ENCODE assay signal across 33 cellular contexts in genomic region chr13:66859078-66859477, GRCh38.
DNase-seq lines count a peak whose midpoint lies in the region; ATAC-seq and TF ChIP-seq lines count a peak whose summit lies in the region.
"Had no signal": no experiment of that assay in that cellular context is flagged by ENCODE, and none has a peak within 500 bp of the region (broad histone marks: within the 10 kb centered on the region; RNA-seq: fewer than 3 reads in every experiment).

No MANE protein-coding gene starts in this region.

- ATAC-seq in upper lobe of right lung (peak; percentile 43), GM21717 (IDR thresholded peaks at IDR 0.05; ENCODE audit: unreplicated experiment) (no peak)
- ATAC-seq: activated CD8-positive, alpha-beta T cell treated with anti-CD3 and anti-CD28 coated beads for 36 hours; activated T-helper 17 cell treated with anti-CD3 and anti-CD28 coated beads, Interleukin-2, amount 50 U/mL, for 72 hours; esophagus mucosa; foreskin keratinocyte; heart right ventricle; stimulated activated effector memory CD8-positive, alpha-beta T cell treated with anti-CD3 and anti-CD28 coated beads, Interleukin-12 subunit alpha, Interleukin-12 subunit beta, amount 100 ng/mL, for 72 hours had no signal

- peaks cover 13% of the 10 kb centered on the region for H3K4me1 ChIP-seq in Loucy (ENCODE audit: insufficient read depth, low read length, poor library complexity, severe bottlenecking)
- no peaks in the 10 kb centered on the region for H3K4me1 ChIP-seq in upper lobe of right lung
- H3K4me1 ChIP-seq: breast epithelium, parathyroid adenoma had no signal

- no peak for TF ChIP-seq CTCF in Loucy (conservative IDR thresholded peaks at IDR 0.05; ENCODE audit: low read length)
- no peak for TF ChIP-seq CTCF in choroid plexus epithelial cell (conservative IDR thresholded peaks at IDR 0.05; ENCODE audit: low read depth, low read length)
- TF ChIP-seq CTCF in upper lobe of right lung (IDR thresholded peaks at IDR 0.05) = no peak

- no peak overlapping the region for H3K27ac ChIP-seq in upper lobe of right lung
- H3K27ac ChIP-seq: breast epithelium, C4-2B, foreskin keratinocyte, heart right ventricle, HL-60, parathyroid adenoma, right atrium auricular region, spleen had no signal

- H3K4me3 ChIP-seq in Loucy (ENCODE audit: low read length, poor library complexity, severe bottlenecking) (no peak overlapping the region), choroid plexus epithelial cell (ENCODE audit: low read depth, low read length) (no peak overlapping the region), upper lobe of right lung (no peak overlapping the region)
- H3K4me3 ChIP-seq: breast epithelium, heart right ventricle, right atrium auricular region, spleen had no signal

- no peaks in the 10 kb centered on the region for H3K9me2 ChIP-seq in Loucy (replicated peaks; ENCODE audit: low read depth, low read length)

- DNase-seq in NOMO-1 treated with dmso at 0.1 percent for 144 hours (lab: John Stamatoyannopoulos, UW; ENCODE audit: unreplicated experiment) (peak; percentile 57), choroid plexus epithelial cell (ENCODE audit: low read depth) (peak; percentile 2), upper lobe of right lung (no peak), amniotic stem cell (lab: John Stamatoyannopoulos, UW) (no peak), head of caudate nucleus (no peak)
- DNase-seq: activated CD8-positive, alpha-beta T cell treated with anti-CD3 and anti-CD28 coated beads for 36 hours; activated naive CD4-positive, alpha-beta T cell treated with anti-CD3 and anti-CD28 coated beads, Interleukin-2, amount 50 U/mL, for 16 hours; amygdala; Calu3; DMS79 treated with DMSO at 0.1 percent for 48 hours; effector memory CD4-positive, alpha-beta T cell; foreskin keratinocyte; GF-D8; heart right ventricle; NCI-H1417 treated with DMSO at 0.1 percent for 48 hours; NCI-H2081 treated with DMSO at 0.1 percent for 48 hours; NCI-H446; NCI-H774; SHP77; spleen; stimulated activated CD4-positive, alpha-beta T cell treated with anti-CD3 and anti-CD28 coated beads, Interleukin-2, amount 100 ng/mL, for 48 hours; substantia nigra; T-helper 1 cell had no signal

- H3K4me2 ChIP-seq in Loucy (ENCODE audit: low read depth, low read length, poor library complexity, severe bottlenecking) = peak overlapping the region; percentile 4

- no peaks in the 10 kb centered on the region for H3F3A ChIP-seq in Loucy (ENCODE audit: low read depth)

- H2AFZ ChIP-seq in Loucy (ENCODE audit: low read length) = peak overlapping the region; percentile 66; the same call in 1 of the 2 replicates
- H2AFZ ChIP-seq: parathyroid adenoma had no signal

- no peak overlapping the region for H3K9ac ChIP-seq in Loucy (ENCODE audit: low read depth, low read length, poor library complexity, severe bottlenecking)
- H3K9ac ChIP-seq: parathyroid adenoma had no signal

- no peaks in the 10 kb centered on the region for H3K27me3 ChIP-seq in Loucy (ENCODE audit: insufficient read depth, low read length, poor library complexity, severe bottlenecking)
- no peaks in the 10 kb centered on the region for H3K27me3 ChIP-seq in upper lobe of right lung
- H3K27me3 ChIP-seq: breast epithelium, foreskin keratinocyte, heart right ventricle, right atrium auricular region, spleen had no signal

- intact Hi-C loops in upper lobe of right lung (cut with DNase I) = no loop called here
- intact Hi-C loops in head of caudate nucleus (cut with DNase I) = no loop called here

- H3K9me3 ChIP-seq in Loucy (ENCODE audit: insufficient read depth, low read depth, low read length) (no peaks in the 10 kb centered on the region), upper lobe of right lung (no peaks in the 10 kb centered on the region)
- H3K9me3 ChIP-seq: breast epithelium, heart right ventricle, right atrium auricular region, spleen had no signal

- no peaks in the 10 kb centered on the region for H4K20me1 ChIP-seq in Loucy (ENCODE audit: insufficient read depth, low read length, poor library complexity, severe bottlenecking)

- H3K79me2 ChIP-seq in Loucy (ENCODE audit: insufficient read depth, low read length) = no peaks in the 10 kb centered on the region
- H3K79me2 ChIP-seq: parathyroid adenoma had no signal

- no peaks in the 10 kb centered on the region for H3K36me3 ChIP-seq in Loucy (ENCODE audit: insufficient read depth, low read length)
- no peaks in the 10 kb centered on the region for H3K36me3 ChIP-seq in upper lobe of right lung
- H3K36me3 ChIP-seq: breast epithelium, heart right ventricle, right atrium auricular region, spleen had no signal

Comparison
In these comparisons a context has a peak if more than half of its experiments do, and no peak if none do; other contexts are left out.
1. DNase-seq: peak in NOMO-1 treated with dmso at 0.1 percent for 144 hours (single experiment) and choroid plexus epithelial cell (single experiment); none in upper lobe of right lung (single experiment), amniotic stem cell (single experiment) and head of caudate nucleus (0 of 42).